In genomic region chr19:46821512-46822359, GRCh38 we compare ENCODE assay signal across 8 cellular contexts. TPM values are rescaled to one million over a fixed set of nuclear protein-coding genes. Genes with fewer than 3 reads are reported as not detected.
DNase-seq lines count a peak whose midpoint lies in the region; ATAC-seq and TF ChIP-seq lines count a peak whose summit lies in the region.

No MANE protein-coding gene starts in this region.

- no peak overlapping the region for H3K4me3 ChIP-seq in GM06990 (replicated peaks; ENCODE audit: low read depth, low read length)
- H3K4me3 ChIP-seq in neuronal stem cell (ENCODE audit: low read length in 2 of 2), result no peak overlapping the region

- no peaks in the 10 kb centered on the region for H3K36me3 Mint-ChIP-seq in activated T-helper 17 cell treated with anti-CD3 and anti-CD28 coated beads, Interleukin-2, amount 50 U/mL, for 72 hours (ENCODE audit: low read depth)

- H3K14ac ChIP-seq in neuronal stem cell (ENCODE audit: low read length), result peak overlapping the region; percentile 63

- H2BK12ac ChIP-seq in neuronal stem cell (ENCODE audit: low read length), result no peak overlapping the region

- H3K27me3 ChIP-seq in GM06990 (replicated peaks; ENCODE audit: control insufficient read depth, insufficient read depth, low read length) (no peaks in the 10 kb centered on the region), neuronal stem cell (ENCODE audit: control insufficient read depth in 3 of 3, insufficient read depth in 3 of 3, low read depth in 1 of 3, low read length in 3 of 3) (no peaks in the 10 kb centered on the region)

- no peak overlapping the region for H3K4ac ChIP-seq in neuronal stem cell (ENCODE audit: low read length)

- peak overlapping the region; percentile 90 for H2BK5ac ChIP-seq in neuronal stem cell (ENCODE audit: low read length)

- no peak overlapping the region for H3K4me2 ChIP-seq in neuronal stem cell (ENCODE audit: insufficient read depth, low read length, poor library complexity, severe bottlenecking)

- peak overlapping the region; percentile 21 for H3K9ac ChIP-seq in neuronal stem cell (ENCODE audit: low read depth, low read length, poor library complexity)

- TF ChIP-seq CTCF in GM06990 (IDR thresholded peaks at IDR 0.05; ENCODE audit: insufficient read depth, low read length, poor library complexity, severe bottlenecking), result no peak

- H3K9me3 ChIP-seq in neuronal stem cell (replicated peaks in 1 of 2; ENCODE audit: control insufficient read depth in 2 of 2, insufficient read depth in 1 of 2, low read depth in 1 of 2, low read length in 2 of 2), result peaks cover 2 to 4% of the 10 kb centered on the region in 2 donors

- peak overlapping the region; percentile 88 for H2AK5ac ChIP-seq in neuronal stem cell (ENCODE audit: low read depth, low read length)

- peaks cover 5 to 16% of the 10 kb centered on the region in 2 donors for H3K4me1 ChIP-seq in neuronal stem cell (ENCODE audit: control insufficient read depth in 2 of 2, insufficient read depth in 1 of 2, low read depth in 1 of 2, low read length in 2 of 2)

- no peak overlapping the region for H4K8ac ChIP-seq in neuronal stem cell (ENCODE audit: low read depth, low read length)

- no peaks in the 10 kb centered on the region for H3K9me3 Mint-ChIP-seq in activated T-helper 17 cell treated with anti-CD3 and anti-CD28 coated beads, Interleukin-2, amount 50 U/mL, for 72 hours

- H3K27me3 Mint-ChIP-seq in activated T-helper 17 cell treated with anti-CD3 and anti-CD28 coated beads, Interleukin-2, amount 50 U/mL, for 72 hours, result no peaks in the 10 kb centered on the region

- peak; percentile 78 for ATAC-seq in activated T-helper 17 cell treated with anti-CD3 and anti-CD28 coated beads, Interleukin-2, amount 50 U/mL, for 72 hours (replicated peaks)

- no peak overlapping the region for H3K27ac ChIP-seq in neuronal stem cell (replicated peaks; ENCODE audit: low read length)

- H3K79me1 ChIP-seq in neuronal stem cell (ENCODE audit: low read depth, low read length), result no peaks in the 10 kb centered on the region

- H3K36me3 ChIP-seq in GM06990 (ENCODE audit: control insufficient read depth, insufficient read depth, low read length) (no peaks in the 10 kb centered on the region), neuronal stem cell (replicated peaks in 1 of 2; ENCODE audit: control insufficient read depth in 2 of 2, insufficient read depth in 2 of 2, low read length in 2 of 2) (no peaks in the 10 kb centered on the region)

- peak overlapping the region; percentile 45 for H3K4me3 Mint-ChIP-seq in activated T-helper 17 cell treated with anti-CD3 and anti-CD28 coated beads, Interleukin-2, amount 50 U/mL, for 72 hours

- peak overlapping the region; percentile 91 for H2BK120ac ChIP-seq in neuronal stem cell (ENCODE audit: low read depth, low read length)

- peak overlapping the region; percentile 91 for H3K18ac ChIP-seq in neuronal stem cell (ENCODE audit: low read length)

- WGBS in neuronal stem cell (ENCODE audit: extremely low coverage in 2 of 2, insufficient read length in 2 of 2, insufficient replicate concordance in 1 of 2), 2 donors, result no CpG with 5 or more reads among the region's 16 CpGs

- peaks cover 14% of the 10 kb centered on the region for H3K4me1 Mint-ChIP-seq in activated T-helper 17 cell treated with anti-CD3 and anti-CD28 coated beads, Interleukin-2, amount 50 U/mL, for 72 hours

- peak overlapping the region; percentile 85 for H3K23ac ChIP-seq in neuronal stem cell (ENCODE audit: low read depth, low read length, poor library complexity)

- DNase-seq in GM06990 (ENCODE audit: extremely low read depth, insufficient read length) (peak; percentile 75), NCI-H510A (lab: John Stamatoyannopoulos, UW) (peak; percentile 77), neuronal stem cell (ENCODE audit: low spot score) (no peak), Ammon's horn (ENCODE audit: low spot score) (no peak), epidermal melanocyte (ENCODE audit: insufficient read length, low spot score) (no peak), iPS-NIHi11 (ENCODE audit: low spot score) (no peak), DMS79 (lab: John Stamatoyannopoulos, UW) (no peak)

- H2BK15ac ChIP-seq in neuronal stem cell (ENCODE audit: low read length), result peak overlapping the region; percentile 92

- no peak overlapping the region for H4K91ac ChIP-seq in neuronal stem cell (ENCODE audit: low read depth, low read length, poor library complexity)

- peak overlapping the region; percentile 61 for H2AFZ ChIP-seq in neuronal stem cell (ENCODE audit: low read length)

- peak overlapping the region; percentile 33 for H3K27ac Mint-ChIP-seq in activated T-helper 17 cell treated with anti-CD3 and anti-CD28 coated beads, Interleukin-2, amount 50 U/mL, for 72 hours

RNA-seq across cellular contexts. Expression of gene AP2S1, which starts 28.9 kb away (rescaled TPM):
- 100 to 1,000 TPM in 1 of 2 donors, 10 to 100 TPM in 1; 69.7 to 137 TPM for total RNA-seq in activated T-helper 17 cell treated with anti-CD3 and anti-CD28 coated beads, Interleukin-2, amount 50 U/mL, for 72 hours
- polyA plus RNA-seq in neuronal stem cell (2013, experiment 1 of 2), result 133 TPM
- 137 TPM for polyA plus RNA-seq in neuronal stem cell (2013, experiment 2 of 2)

RNA-seq across cellular contexts. Expression of gene SLC1A5, which starts 33.3 kb away (rescaled TPM):
- 100 to 1,000 TPM; 119 to 221 TPM for total RNA-seq in activated T-helper 17 cell treated with anti-CD3 and anti-CD28 coated beads, Interleukin-2, amount 50 U/mL, for 72 hours
- 54.5 TPM for polyA plus RNA-seq in neuronal stem cell (2013, experiment 1 of 2)
- polyA plus RNA-seq in neuronal stem cell (2013, experiment 2 of 2), result 53.6 TPM

RNA-seq across cellular contexts. Expression of gene ARHGAP35, which starts 39.1 kb away (rescaled TPM):
- 10 to 100 TPM; 38.0 to 38.3 TPM for total RNA-seq in activated T-helper 17 cell treated with anti-CD3 and anti-CD28 coated beads, Interleukin-2, amount 50 U/mL, for 72 hours
- 35.6 TPM for polyA plus RNA-seq in neuronal stem cell (2013, experiment 1 of 2)
- polyA plus RNA-seq in neuronal stem cell (2013, experiment 2 of 2), result 37.6 TPM

Comparison
In these comparisons a context has a peak if more than half of its experiments do, and no peak if none do; other contexts are left out.
1. DNase-seq: peak in GM06990 (single experiment) and NCI-H510A (single experiment); none in neuronal stem cell (single experiment), Ammon's horn (single experiment), epidermal melanocyte (single experiment), iPS-NIHi11 (single experiment) and DMS79 (single experiment).